ENCODE assay signal across 8 cellular contexts in the genomic region with DNA sequence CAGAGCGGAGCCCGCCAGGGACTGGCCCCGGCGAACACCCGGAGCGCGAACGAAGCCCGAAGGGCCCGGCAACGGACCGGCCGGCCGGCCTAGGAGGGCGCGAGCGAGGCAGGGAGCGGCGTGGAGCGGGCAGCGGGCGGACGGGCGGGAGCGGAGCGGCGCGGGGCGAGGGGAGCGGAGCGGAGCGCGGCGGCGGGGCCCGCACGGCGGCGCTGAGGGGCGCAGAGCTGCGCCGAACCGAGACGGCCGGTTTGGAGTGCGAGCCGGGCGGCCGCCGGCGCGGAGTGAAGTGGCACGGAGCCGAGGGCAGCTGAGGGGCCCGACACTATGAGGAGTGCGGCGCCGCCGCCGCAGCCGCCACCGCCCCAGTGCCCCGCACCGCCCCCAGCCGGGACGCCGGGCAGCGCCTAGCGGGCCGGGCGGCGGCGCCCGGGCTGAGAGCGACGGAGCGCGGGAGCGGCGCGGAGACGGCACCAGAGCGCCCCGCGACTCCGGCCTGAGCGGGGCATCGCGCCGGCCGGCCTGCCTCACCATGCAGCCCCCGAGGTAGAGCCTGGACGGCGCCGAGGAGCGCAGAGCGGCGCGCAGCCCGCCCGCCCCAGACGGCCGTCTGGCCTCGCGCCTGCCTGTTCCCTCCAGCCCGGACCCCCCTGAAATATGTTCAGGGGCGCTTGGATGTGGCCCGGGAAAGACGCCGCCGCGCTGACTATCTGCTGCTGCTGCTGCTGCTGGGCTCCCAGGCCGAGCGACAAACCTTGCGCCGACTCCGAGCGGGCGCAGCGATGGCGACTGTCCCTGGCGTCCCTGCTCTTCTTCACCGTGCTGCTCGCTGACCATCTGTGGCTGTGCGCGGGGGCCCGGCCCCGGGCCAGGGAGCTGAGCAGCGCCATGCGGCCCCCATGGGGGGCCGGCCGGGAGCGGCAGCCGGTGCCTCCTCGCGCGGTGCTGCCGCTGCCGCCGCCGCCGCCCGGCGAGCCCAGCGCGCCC. TPM values are rescaled to one million over a fixed set of nuclear protein-coding genes. Genes with fewer than 3 reads are reported as not detected.
A peak's percentile ranks its signal among the peaks of the same experiment; 100 is the strongest.
DNase-seq lines count a peak whose midpoint lies in the region; ATAC-seq, FAIRE-seq and TF ChIP-seq lines count a peak whose summit lies in the region.

No MANE protein-coding gene starts in this region.

- peak overlapping the region; percentile 82 for H3K9ac ChIP-seq in NT2/D1 (ENCODE audit: insufficient read length, low read depth)

- H3K9me3 ChIP-seq in NT2/D1 (ENCODE audit: insufficient read depth, low read length): no peaks in the 10 kb centered on the region

- no peak for DNase-seq in NT2/D1 (ENCODE audit: low read depth, low spot score)
- DNase-seq in left cardiac atrium: no peak
- DNase-seq in retinal pigment epithelial cell (ENCODE audit: low read depth): no peak
- DNase-seq in COR-L47 (lab: John Stamatoyannopoulos, UW): no peak
- DNase-seq in RCC 7860 (ENCODE audit: low spot score): no peak

- ATAC-seq in GM19351 (IDR thresholded peaks at IDR 0.05; ENCODE audit: unreplicated experiment) (peak; percentile 3), left cardiac atrium (peak; percentile 10 to 29), GM21390 (IDR thresholded peaks at IDR 0.05; ENCODE audit: unreplicated experiment) (no peak), GM18861 (IDR thresholded peaks at IDR 0.05; ENCODE audit: unreplicated experiment) (no peak)

- no peak for FAIRE-seq in RCC 7860 (lab: Jason Lieb, UNC)

- peaks cover 12% of the 10 kb centered on the region for H3K27me3 ChIP-seq in NT2/D1 (ENCODE audit: insufficient read depth, insufficient read length)

- intact Hi-C loops in left cardiac atrium (cut with DNase I): no loop called here

- no peak for TF ChIP-seq CTCF in retinal pigment epithelial cell (conservative IDR thresholded peaks at IDR 0.05; ENCODE audit: low read depth, low read length)

- H3K4me3 ChIP-seq in NT2/D1 (ENCODE audit: insufficient read length, low read depth) (peak overlapping the region; percentile 80), retinal pigment epithelial cell (ENCODE audit: low read length) (peak overlapping the region; percentile 40)

- peaks cover 10% of the 10 kb centered on the region for H3K4me1 ChIP-seq in NT2/D1 (ENCODE audit: insufficient read depth, insufficient read length)

- peaks cover 12% of the 10 kb centered on the region for H3K36me3 ChIP-seq in NT2/D1 (ENCODE audit: insufficient read depth, insufficient read length, low read length)

RNA-seq across cellular contexts. Expression of a gene that starts 0.8 kb away (rescaled TPM):
- 10 to 100 TPM; 57.0 to 60.5 TPM for total RNA-seq in left cardiac atrium

Comparison
In these comparisons a context has a peak if more than half of its experiments do, and no peak if none do; other contexts are left out.
1. ATAC-seq: peak in GM19351 (single experiment) and left cardiac atrium (2 of 2); none in GM21390 (single experiment) and GM18861 (single experiment).